In genomic region chr2:202486351-202486750, GRCh38 we compare ENCODE assay signal across 20 cellular contexts.
"Had no signal": no experiment of that assay in that cellular context is flagged by ENCODE, and none has a peak within 500 bp of the region (broad histone marks: within the 10 kb centered on the region; RNA-seq: fewer than 3 reads in every experiment).

No MANE protein-coding gene starts in this region.

- H3K9me3 ChIP-seq: SK-N-SH had no signal

- H3K27ac ChIP-seq: KMS-11, RWPE1 had no signal

- H3K4me3 ChIP-seq: K562 had no signal

- DNase-seq: IMR-90, Kasumi-1, MM.1S, NCI-H1048, NCI-H1105, NCI-H1417 treated with DMSO at 0.1 percent for 48 hours, NCI-H146, NCI-H1694 treated with DMSO at 0.1 percent for 48 hours, NCI-H1930, NCI-H2081, NCI-H2227 treated with DMSO at 0.1 percent for 48 hours, NCI-H526 treated with DMSO at 0.1 percent for 48 hours, NCI-H774, PC-3, SHP77, SK-N-SH, SW 1271 had no signal
